Comparison of ENCODE assay signal across 16 cellular contexts in the genomic region with DNA sequence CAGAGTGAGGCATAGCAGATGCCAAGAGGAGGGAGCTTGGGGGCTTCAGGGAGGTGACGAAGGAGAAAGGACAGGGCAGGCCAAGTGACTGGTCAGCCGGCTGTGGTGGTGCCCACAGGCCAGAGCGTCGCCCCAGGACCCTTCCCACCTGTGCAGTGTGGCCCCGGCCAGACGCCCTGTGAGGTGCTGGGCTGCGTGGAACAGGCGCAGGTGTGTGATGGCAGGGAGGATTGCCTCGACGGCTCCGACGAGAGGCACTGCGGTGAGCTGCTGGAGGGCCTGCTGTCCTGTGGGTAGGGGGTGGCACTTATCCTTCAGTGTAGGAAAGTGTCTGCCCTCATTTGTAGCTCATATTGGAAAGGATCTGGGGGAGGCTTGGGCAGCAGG. TPM values are rescaled to one million over a fixed set of nuclear protein-coding genes. Genes with fewer than 3 reads are reported as not detected.
"Had no signal": no experiment of that assay in that cellular context is flagged by ENCODE, and none has a peak within 500 bp of the region (broad histone marks: within the 10 kb centered on the region; RNA-seq: fewer than 3 reads in every experiment).

No MANE protein-coding gene starts in this region.

- H3K36me3 ChIP-seq: brain microvascular endothelial cell, cardiac muscle cell, WERI-Rb-1 had no signal

- H3K36me3 Mint-ChIP-seq: activated naive CD4-positive, alpha-beta T cell treated with anti-CD3 and anti-CD28 coated beads, Interleukin-2, amount 10 ng/mL, durations not matched to agents 7 days and 5 days; activated naive CD8-positive, alpha-beta T cell treated with anti-CD3 and anti-CD28 coated beads for 36 hours had no signal

- H3K4me1 Mint-ChIP-seq: activated CD4-positive, alpha-beta memory T cell treated with anti-CD3 and anti-CD28 coated beads, Interleukin-2, amount 10 ng/mL, durations not matched to agents 7 days and 5 days; activated CD4-positive, alpha-beta T cell treated with anti-CD3 and anti-CD28 coated beads for 36 hours; activated naive CD4-positive, alpha-beta T cell treated with anti-CD3 and anti-CD28 coated beads, Interleukin-2, amount 10 ng/mL, durations not matched to agents 7 days and 5 days; activated naive CD8-positive, alpha-beta T cell treated with anti-CD3 and anti-CD28 coated beads for 36 hours had no signal

- H3K27ac Mint-ChIP-seq: activated CD4-positive, alpha-beta memory T cell treated with anti-CD3 and anti-CD28 coated beads, Interleukin-2, amount 10 ng/mL, durations not matched to agents 7 days and 5 days; activated CD4-positive, alpha-beta T cell treated with anti-CD3 and anti-CD28 coated beads for 36 hours; activated naive CD4-positive, alpha-beta T cell treated with anti-CD3 and anti-CD28 coated beads, Interleukin-2, amount 10 ng/mL, durations not matched to agents 7 days and 5 days; activated naive CD8-positive, alpha-beta T cell treated with anti-CD3 and anti-CD28 coated beads for 36 hours; activated T-cell treated with anti-CD3 and anti-CD28 coated beads, Interleukin-2, amount 50 U/mL, for 72 hours; activated T-helper 2 cell treated with anti-CD3 and anti-CD28 coated beads, Interferon-gamma antibody, Interleukin-2, Interleukin-4, amounts not matched to agents 10 μg/mL and 5 μg/mL and 100 μg/mL, durations not matched to agents 14 hours and 24 hours and 36 hours had no signal

- H3K4me3 ChIP-seq: cardiac muscle cell, PC-9, SK-N-MC had no signal

- ATAC-seq: Right ventricle myocardium inferior had no signal

- H3K9me3 Mint-ChIP-seq: activated CD4-positive, alpha-beta memory T cell treated with anti-CD3 and anti-CD28 coated beads, Interleukin-2, amount 10 ng/mL, durations not matched to agents 7 days and 5 days; activated naive CD4-positive, alpha-beta T cell treated with anti-CD3 and anti-CD28 coated beads, Interleukin-2, amount 10 ng/mL, durations not matched to agents 7 days and 5 days; activated naive CD8-positive, alpha-beta T cell treated with anti-CD3 and anti-CD28 coated beads for 36 hours; activated T-cell treated with anti-CD3 and anti-CD28 coated beads, Interleukin-2, amount 50 U/mL, for 72 hours; activated T-helper 2 cell treated with anti-CD3 and anti-CD28 coated beads, Interferon-gamma antibody, Interleukin-2, Interleukin-4, amounts not matched to agents 10 μg/mL and 5 μg/mL and 100 μg/mL, durations not matched to agents 14 hours and 24 hours and 36 hours had no signal

- DNase-seq: brain microvascular endothelial cell, cerebellar nuclear complex, NCI-H2227 treated with DMSO at 0.1 percent for 48 hours, PC-9 had no signal

- H3K27me3 Mint-ChIP-seq: activated CD4-positive, alpha-beta memory T cell treated with anti-CD3 and anti-CD28 coated beads, Interleukin-2, amount 10 ng/mL, durations not matched to agents 7 days and 5 days; activated CD4-positive, alpha-beta T cell treated with anti-CD3 and anti-CD28 coated beads for 36 hours; activated naive CD8-positive, alpha-beta T cell treated with anti-CD3 and anti-CD28 coated beads for 36 hours had no signal

- H2AFZ ChIP-seq: PC-9 had no signal

- H3K27ac ChIP-seq: brain microvascular endothelial cell, cardiac muscle cell, PC-9, SK-N-MC, WERI-Rb-1 had no signal

- H3K4me2 ChIP-seq: PC-9 had no signal

- H3K27me3 ChIP-seq: brain microvascular endothelial cell, cardiac muscle cell had no signal

- H3K4me3 Mint-ChIP-seq: activated CD4-positive, alpha-beta memory T cell treated with anti-CD3 and anti-CD28 coated beads, Interleukin-2, amount 10 ng/mL, durations not matched to agents 7 days and 5 days; activated CD4-positive, alpha-beta T cell treated with anti-CD3 and anti-CD28 coated beads for 36 hours; activated naive CD4-positive, alpha-beta T cell treated with anti-CD3 and anti-CD28 coated beads, Interleukin-2, amount 10 ng/mL, durations not matched to agents 7 days and 5 days; activated naive CD8-positive, alpha-beta T cell treated with anti-CD3 and anti-CD28 coated beads for 36 hours; activated T-cell treated with anti-CD3 and anti-CD28 coated beads, Interleukin-2, amount 50 U/mL, for 72 hours had no signal

RNA-seq across cellular contexts. Expression of a gene that starts 26.8 kb away (rescaled TPM):
- total RNA-seq: activated T-helper 2 cell treated with anti-CD3 and anti-CD28 coated beads, Interferon-gamma antibody, Interleukin-2, Interleukin-4, amounts not matched to agents 10 μg/mL and 5 μg/mL and 100 μg/mL, durations not matched to agents 14 hours and 24 hours and 36 hours; RPMI7951; T-helper 2 cell treated with Interferon-gamma antibody and Interleukin-4, amounts not matched to agents 100 ng/mL and 5 ng/mL, for 36 hours had no signal
